1 cellular context compared by ENCODE assay signal in the genomic region with DNA sequence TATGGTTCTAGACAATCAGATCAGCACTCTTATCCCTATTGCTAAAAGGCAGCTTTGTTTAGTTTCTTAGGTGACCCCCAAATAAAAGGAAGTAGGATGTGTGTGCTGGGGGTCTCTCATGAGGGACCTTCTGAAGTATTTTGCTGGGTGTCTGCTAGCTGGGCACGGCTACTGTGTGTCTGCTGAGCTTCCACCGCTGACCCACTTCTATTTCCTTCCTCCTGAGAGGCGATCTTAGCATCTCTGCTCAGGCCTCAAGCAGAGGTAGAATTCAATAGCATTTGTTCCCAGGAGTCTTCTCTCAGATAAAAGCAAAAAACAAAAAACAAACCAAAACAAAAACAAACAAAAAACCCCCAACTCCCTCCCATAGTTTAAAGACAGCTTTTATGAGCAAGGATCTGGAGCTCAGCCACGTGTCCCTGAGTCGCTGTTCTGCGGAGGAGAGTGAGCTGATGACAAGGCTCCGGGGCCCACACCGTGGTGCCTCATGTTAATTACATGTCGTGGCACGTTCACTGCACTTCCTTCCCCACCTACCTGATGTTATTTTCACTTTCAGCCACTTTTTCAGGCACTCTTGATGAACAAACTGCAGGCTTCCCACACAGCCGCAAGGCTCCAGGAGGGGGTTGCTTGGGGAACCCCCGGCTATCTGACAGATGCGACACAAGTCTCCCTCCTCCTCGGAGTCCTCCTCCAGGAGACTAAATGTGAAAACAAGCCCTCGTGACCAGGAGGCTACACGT.
A peak's percentile ranks its signal among the peaks of the same experiment; 100 is the strongest.
TF ChIP-seq lines count a peak whose summit lies in the region.

No MANE protein-coding gene starts in this region.

TF ChIP-seq in GM12878, 131 proteins besides CTCF, POLR2A, EP300 and RAD21 (continued from another document and continues in another):
- peak; percentile 55; the same call in 1 of the 2 replicates for TF ChIP-seq TARDBP (IDR thresholded peaks at IDR 0.05; ENCODE audit: borderline replicate concordance)
- no peak for TF ChIP-seq FOS (IDR thresholded peaks at IDR 0.05; ENCODE audit: borderline replicate concordance, extremely low read depth, insufficient read length)
- no peak for TF ChIP-seq WRNIP1 (IDR thresholded peaks at IDR 0.05; ENCODE audit: borderline replicate concordance, low read depth, low read length)
- no peak for TF ChIP-seq HDAC6 (IDR thresholded peaks at IDR 0.05; ENCODE audit: unreplicated experiment)
- no peak for TF ChIP-seq MLLT1 (IDR thresholded peaks at IDR 0.05)
- 0 out of 2 replicates have a peak, but pooled peaks have one; percentile 21 for TF ChIP-seq PKNOX1 (IDR thresholded peaks at IDR 0.05)
- TF ChIP-seq E4F1 (IDR thresholded peaks at IDR 0.05; ENCODE audit: borderline replicate concordance, partially characterized antibody), result no peak
- TF ChIP-seq RUNX3 (IDR thresholded peaks at IDR 0.05; ENCODE audit: low read length), result peak; percentile 98
- TF ChIP-seq SUZ12 (IDR thresholded peaks at IDR 0.05; ENCODE audit: unreplicated experiment), result no peak
- TF ChIP-seq CREM (IDR thresholded peaks at IDR 0.05; ENCODE audit: low read depth), result peak; percentile 82
- no peak for TF ChIP-seq ZSCAN29 (IDR thresholded peaks at IDR 0.05)
- peak; percentile 31; the same call in 1 of the 2 replicates for TF ChIP-seq NBN (IDR thresholded peaks at IDR 0.05)
- TF ChIP-seq DPF2 (IDR thresholded peaks at IDR 0.05), result peak; percentile 43; the same call in 1 of the 2 replicates
- TF ChIP-seq MEF2A (IDR thresholded peaks at IDR 0.05; ENCODE audit: insufficient read depth, low read depth, low read length), result peak; percentile 83
- TF ChIP-seq SP1 (IDR thresholded peaks at IDR 0.05; ENCODE audit: low read depth, low read length), result peak; percentile 21
- TF ChIP-seq MXI1 (IDR thresholded peaks at IDR 0.05; ENCODE audit: low read depth, low read length), result peak; percentile 61; the same call in 1 of the 2 replicates
- no peak for TF ChIP-seq MYB (IDR thresholded peaks at IDR 0.05; ENCODE audit: borderline replicate concordance, low read depth, low read length)
- TF ChIP-seq, protein P1, sequence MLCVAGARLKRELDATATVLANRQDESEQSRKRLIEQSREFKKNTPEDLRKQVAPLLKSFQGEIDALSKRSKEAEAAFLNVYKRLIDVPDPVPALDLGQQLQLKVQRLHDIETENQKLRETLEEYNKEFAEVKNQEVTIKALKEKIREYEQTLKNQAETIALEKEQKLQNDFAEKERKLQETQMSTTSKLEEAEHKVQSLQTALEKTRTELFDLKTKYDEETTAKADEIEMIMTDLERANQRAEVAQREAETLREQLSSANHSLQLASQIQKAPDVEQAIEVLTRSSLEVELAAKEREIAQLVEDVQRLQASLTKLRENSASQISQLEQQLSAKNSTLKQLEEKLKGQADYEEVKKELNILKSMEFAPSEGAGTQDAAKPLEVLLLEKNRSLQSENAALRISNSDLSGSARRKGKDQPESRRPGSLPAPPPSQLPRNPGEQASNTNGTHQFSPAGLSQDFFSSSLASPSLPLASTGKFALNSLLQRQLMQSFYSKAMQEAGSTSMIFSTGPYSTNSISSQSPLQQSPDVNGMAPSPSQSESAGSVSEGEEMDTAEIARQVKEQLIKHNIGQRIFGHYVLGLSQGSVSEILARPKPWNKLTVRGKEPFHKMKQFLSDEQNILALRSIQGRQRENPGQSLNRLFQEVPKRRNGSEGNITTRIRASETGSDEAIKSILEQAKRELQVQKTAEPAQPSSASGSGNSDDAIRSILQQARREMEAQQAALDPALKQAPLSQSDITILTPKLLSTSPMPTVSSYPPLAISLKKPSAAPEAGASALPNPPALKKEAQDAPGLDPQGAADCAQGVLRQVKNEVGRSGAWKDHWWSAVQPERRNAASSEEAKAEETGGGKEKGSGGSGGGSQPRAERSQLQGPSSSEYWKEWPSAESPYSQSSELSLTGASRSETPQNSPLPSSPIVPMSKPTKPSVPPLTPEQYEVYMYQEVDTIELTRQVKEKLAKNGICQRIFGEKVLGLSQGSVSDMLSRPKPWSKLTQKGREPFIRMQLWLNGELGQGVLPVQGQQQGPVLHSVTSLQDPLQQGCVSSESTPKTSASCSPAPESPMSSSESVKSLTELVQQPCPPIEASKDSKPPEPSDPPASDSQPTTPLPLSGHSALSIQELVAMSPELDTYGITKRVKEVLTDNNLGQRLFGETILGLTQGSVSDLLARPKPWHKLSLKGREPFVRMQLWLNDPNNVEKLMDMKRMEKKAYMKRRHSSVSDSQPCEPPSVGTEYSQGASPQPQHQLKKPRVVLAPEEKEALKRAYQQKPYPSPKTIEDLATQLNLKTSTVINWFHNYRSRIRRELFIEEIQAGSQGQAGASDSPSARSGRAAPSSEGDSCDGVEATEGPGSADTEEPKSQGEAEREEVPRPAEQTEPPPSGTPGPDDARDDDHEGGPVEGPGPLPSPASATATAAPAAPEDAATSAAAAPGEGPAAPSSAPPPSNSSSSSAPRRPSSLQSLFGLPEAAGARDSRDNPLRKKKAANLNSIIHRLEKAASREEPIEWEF (IDR thresholded peaks at IDR 0.05; ENCODE audit: insufficient replicate concordance, low read depth, low read length), result no peak
- TF ChIP-seq SUPT20H (IDR thresholded peaks at IDR 0.05; ENCODE audit: borderline replicate concordance, control insufficient read depth, low read depth, low read length), result no peak
- no peak for TF ChIP-seq PRDM15 (CRISPR knock-in tag; IDR thresholded peaks at IDR 0.05)
- no peak for TF ChIP-seq SREBF2 (IDR thresholded peaks at IDR 0.05; ENCODE audit: low read length)
- peak; percentile 51; the same call in 1 of the 2 replicates for TF ChIP-seq TCF12 (IDR thresholded peaks at IDR 0.05; ENCODE audit: low read depth, low read length)
- TF ChIP-seq IRF5 (IDR thresholded peaks at IDR 0.05; ENCODE audit: borderline replicate concordance), result no peak
- TF ChIP-seq SIN3A (IDR thresholded peaks at IDR 0.05; ENCODE audit: low read depth, low read length), result no peak
- no peak for TF ChIP-seq ATF3 (IDR thresholded peaks at IDR 0.05; ENCODE audit: borderline replicate concordance, extremely low read depth, low read depth, low read length)
- TF ChIP-seq CEBPB (IDR thresholded peaks at IDR 0.05; ENCODE audit: borderline replicate concordance in 1 of 2, low read depth in 2 of 2, low read length in 2 of 2), result peak in 1 of 2 experiments; percentile 88; a peak in 1 of 4 replicates
- peak; percentile 91 for TF ChIP-seq CBFB (IDR thresholded peaks at IDR 0.05; ENCODE audit: low read depth)
- no peak for TF ChIP-seq ZNF207 (IDR thresholded peaks at IDR 0.05; ENCODE audit: borderline replicate concordance)
- no peak for TF ChIP-seq POLR2AphosphoS5 (IDR thresholded peaks at IDR 0.05; ENCODE audit: low read length)
- TF ChIP-seq IRF3 (IDR thresholded peaks at IDR 0.05), result no peak
- no peak for TF ChIP-seq BACH1 (IDR thresholded peaks at IDR 0.05; ENCODE audit: borderline replicate concordance)
- TF ChIP-seq YY1 (IDR thresholded peaks at IDR 0.05; ENCODE audit: low read depth, low read length), result 0 out of 2 replicates have a peak, but pooled peaks have one; percentile 19
- peak; percentile 69 for TF ChIP-seq RAD51 (IDR thresholded peaks at IDR 0.05)
- no peak for TF ChIP-seq BMI1 (IDR thresholded peaks at IDR 0.05; ENCODE audit: borderline replicate concordance)
- no peak for TF ChIP-seq SIX5 (IDR thresholded peaks at IDR 0.05; ENCODE audit: low read depth, low read length, severe bottlenecking)
